In genomic region chr16:20900299-20901067, GRCh38 we compare ENCODE assay signal across 8 cellular contexts. TPM values are rescaled to one million over a fixed set of nuclear protein-coding genes. Genes with fewer than 3 reads are reported as not detected.
DNase-seq lines count a peak whose midpoint lies in the region; ATAC-seq, FAIRE-seq and TF ChIP-seq lines count a peak whose summit lies in the region.

Gene DCUN1D3 (minus strand): TSS chr16:20900358. CDS start chr16:20862538, 37,820 bp downstream.
Gene LYRM1 (plus strand): TSS chr16:20900771. CDS start chr16:20915556, 14,785 bp downstream.

- H4K20me1 ChIP-seq in BLaER1 (peaks cover 8% of the 10 kb centered on the region; the same call in 1 of the 2 replicates), HepG2 (ENCODE audit: insufficient read depth, low read length) (peaks cover 9% of the 10 kb centered on the region; the same call in 1 of the 2 replicates)

- POLR2A ChIA-PET in HepG2 (lab: Yijun Ruan, JAX): interaction anchor here (0.7 to 3.4 kb wide), 21 partner anchors 9 to 1469 kb away, joined by 3 to 20 read pairs (median 6); partner anchors contain the start of genes ERI2 and REXO5

- H3K4me1 ChIP-seq in BLaER1 (peaks cover 61% of the 10 kb centered on the region), HepG2 (ENCODE audit: insufficient read depth, low read length) (peaks cover 76% of the 10 kb centered on the region)

- TF ChIP-seq CTCF in HepG2 (CRISPR knock-in tag; IDR thresholded peaks at IDR 0.05): peak; percentile 14

- intact Hi-C loops in HepG2 (cut with micrococcal nuclease; ENCODE audit: unreplicated experiment): no loop called here

- peaks cover 76% of the 10 kb centered on the region for H3K79me2 ChIP-seq in HepG2 (ENCODE audit: insufficient read depth, low read length)

- WGBS in HepG2 (ENCODE audit: low lambda C conversion rate): under 1% methylated on average over 62 of the region's 62 CpGs

- in situ Hi-C loops in HepG2 (cut with HindIII; ENCODE audit: extremely low pct_ligation_motif_present, low pct_unique_long_range_greater_than_20kb): no loop called here

- H3K27me3 ChIP-seq in BLaER1 (no peaks in the 10 kb centered on the region), HepG2 (ENCODE audit: control insufficient read depth in 1 of 2, insufficient read depth in 2 of 2, low read length in 2 of 2) (no peaks in the 10 kb centered on the region; a peak in 1 of 5 replicates)

- ATAC-seq in GM19351 (IDR thresholded peaks at IDR 0.05; ENCODE audit: unreplicated experiment) (peak; percentile 68), HG03521 (IDR thresholded peaks at IDR 0.05; ENCODE audit: unreplicated experiment) (peak; percentile 68), HepG2 (peak; percentile 92)

- peak within 1 kb of the TSS; percentile 96 for H3K9ac ChIP-seq in BLaER1
- H3K9ac ChIP-seq in HepG2 (ENCODE audit: insufficient read depth, low read depth, low read length): peak within 1 kb of the TSS; percentile 95

- H3K36me3 ChIP-seq in BLaER1: peaks cover 21% of the 10 kb centered on the region
- H3K36me3 ChIP-seq in HepG2 (replicated peaks in 1 of 2; ENCODE audit: control insufficient read depth in 1 of 2, insufficient read depth in 2 of 2, low read length in 2 of 2): peaks cover 3 to 17% of the 10 kb centered on the region in 2 experiments

- FAIRE-seq in HepG2 (lab: Jason Lieb, UNC): peak; percentile 73

- peak; percentile 40 for TF ChIP-seq RAD21 in HepG2 (CRISPR knock-in tag; IDR thresholded peaks at IDR 0.05)

- TF ChIP-seq EP300 in HepG2 (IDR thresholded peaks at IDR 0.05; ENCODE audit: low read depth in 2 of 2, low read length in 2 of 2) (peak; percentile 48 to 69; a peak in 3 of 4 replicates), HepG2 (CRISPR knock-in tag; IDR thresholded peaks at IDR 0.05; ENCODE audit: borderline replicate concordance) (no peak)

- H3K4me3 ChIP-seq in BLaER1 (peak within 1 kb of the TSS; percentile 88), HepG2 (replicated peaks in 1 of 3; ENCODE audit: insufficient read depth in 1 of 3, low read depth in 2 of 3, low read length in 3 of 3) (peak within 1 kb of the TSS; percentile 83 to 95 (median 87))

- DNase-seq in NCI-H774 (lab: John Stamatoyannopoulos, UW) (peak; percentile 93), dermis microvascular lymphatic vessel endothelial cell (ENCODE audit: low read depth in 2 of 2) (peak; percentile 97 to 99), HepG2 (ENCODE audit: low spot score) (peak; percentile 99)
- peak; percentile 85 to 89 for DNase-seq in activated CD4-positive, alpha-beta T cell treated with anti-CD3 and anti-CD28 coated beads, Interleukin-2, amount 50 U/mL, for 4 hours
- peak; percentile 87 for DNase-seq in stimulated activated CD4-positive, alpha-beta T cell treated with anti-CD3 and anti-CD28 coated beads, Interleukin-4, amount 100 ng/mL, for 1 hour

- CTCF ChIA-PET in HepG2 (lab: Yijun Ruan, JAX; ENCODE audit: low intra/inter-chr PET ratio, low total read pairs): no interaction called here

- H3K27ac ChIP-seq in BLaER1: peak within 1 kb of the TSS; percentile 97
- H3K27ac ChIP-seq in HepG2 (ENCODE audit: extremely low read length, insufficient read depth, low read length): peak within 1 kb of the TSS; percentile 94

- H3K4me2 ChIP-seq in BLaER1: peak within 1 kb of the TSS; percentile 91
- H3K4me2 ChIP-seq in HepG2 (ENCODE audit: low read depth, low read length): peak within 1 kb of the TSS; percentile 93

- BruUV-seq in HepG2 (replicated peaks; lab: Mats Ljungman, UMichigan): no TSS peak

- H3K9me3 ChIP-seq in BLaER1 (no peaks in the 10 kb centered on the region), HepG2 (ENCODE audit: low read length) (no peaks in the 10 kb centered on the region)

- TF ChIP-seq POLR2A in HepG2 (IDR thresholded peaks at IDR 0.05; ENCODE audit: insufficient read depth in 1 of 2, low read depth in 2 of 2, low read length in 2 of 2): peak; percentile 70 to 88; a peak in 3 of 4 replicates

- peak within 1 kb of the TSS; percentile 91 for H2AFZ ChIP-seq in HepG2 (ENCODE audit: low read length)

TF ChIP-seq in HepG2, 621 proteins besides CTCF, POLR2A, EP300 and RAD21 (continues in another document):
- TF ChIP-seq TBP (CRISPR knock-in tag; IDR thresholded peaks at IDR 0.05) (no peak), ETV6 (CRISPR knock-in tag; conservative IDR thresholded peaks at IDR 0.05) (peak; percentile 60), ZNF577 (CRISPR knock-in tag; IDR thresholded peaks at IDR 0.05; ENCODE audit: borderline replicate concordance, low read depth) (no peak), PAX8 (CRISPR knock-in tag; IDR thresholded peaks at IDR 0.05; ENCODE audit: borderline replicate concordance) (peak; percentile 95; the same call in 1 of the 2 replicates), REPIN1 (CRISPR knock-in tag; IDR thresholded peaks at IDR 0.05; ENCODE audit: borderline replicate concordance, low read depth) (peak; percentile 80), HIVEP1 (CRISPR knock-in tag; IDR thresholded peaks at IDR 0.05) (peak; percentile 97), ZNF33A (CRISPR knock-in tag; IDR thresholded peaks at IDR 0.05; ENCODE audit: borderline replicate concordance) (no peak), SP140L (CRISPR knock-in tag; IDR thresholded peaks at IDR 0.05; ENCODE audit: borderline replicate concordance) (peak; percentile 52; the same call in 1 of the 2 replicates), ZNF326 (CRISPR knock-in tag; IDR thresholded peaks at IDR 0.05; ENCODE audit: borderline replicate concordance) (peak; percentile 44; the same call in 1 of the 2 replicates), BCL6 (CRISPR knock-in tag; IDR thresholded peaks at IDR 0.05) (no peak), ARNT2 (CRISPR knock-in tag; IDR thresholded peaks at IDR 0.05; ENCODE audit: low read depth) (peak; percentile 68; the same call in 1 of the 2 replicates), NFE2L2 (IDR thresholded peaks at IDR 0.05; ENCODE audit: low read length) (no peak)
- TF ChIP-seq, protein P1, sequence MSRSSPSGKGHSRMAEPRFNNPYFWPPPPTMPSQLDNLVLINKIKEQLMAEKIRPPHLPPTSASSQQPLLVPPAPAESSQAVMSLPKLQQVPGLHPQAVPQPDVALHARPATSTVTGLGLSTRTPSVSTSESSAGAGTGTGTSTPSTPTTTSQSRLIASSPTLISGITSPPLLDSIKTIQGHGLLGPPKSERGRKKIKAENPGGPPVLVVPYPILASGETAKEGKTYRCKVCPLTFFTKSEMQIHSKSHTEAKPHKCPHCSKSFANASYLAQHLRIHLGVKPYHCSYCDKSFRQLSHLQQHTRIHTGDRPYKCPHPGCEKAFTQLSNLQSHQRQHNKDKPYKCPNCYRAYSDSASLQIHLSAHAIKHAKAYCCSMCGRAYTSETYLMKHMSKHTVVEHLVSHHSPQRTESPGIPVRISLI (CRISPR knock-in tag; IDR thresholded peaks at IDR 0.05; ENCODE audit: borderline replicate concordance): peak; percentile 100

RNA-seq across cellular contexts. Expression of gene DCUN1D3, which starts in this region (rescaled TPM):
- 15.5 and 21.5 TPM in 2 replicates for total RNA-seq in dermis microvascular lymphatic vessel endothelial cell
- total RNA-seq in HepG2 (2016; rRNA removed; fragmentation: Illumina TruSeq; extraction: Trizol): 19.3 and 26.1 TPM in 2 replicates
- 5.0 and 5.9 TPM in 2 replicates for total RNA-seq in HepG2 (2016; cell fraction: cytosol; rRNA removed; fragmentation: Illumina TruSeq; extraction: Trizol; ENCODE audit: low read depth)
- total RNA-seq in HepG2 (2016; cell fraction: insoluble cytoplasmic fraction; rRNA removed; fragmentation: Illumina TruSeq; extraction: Trizol): 19.9 and 24.5 TPM in 2 replicates
- 16.0 and 17.0 TPM in 2 replicates for total RNA-seq in HepG2 (2016; cell fraction: membrane; rRNA removed; fragmentation: Illumina TruSeq; extraction: Trizol)
- total RNA-seq in HepG2 (2016; cell fraction: nucleus; rRNA removed; fragmentation: Illumina TruSeq; extraction: Trizol): 14.7 and 15.1 TPM in 2 replicates
- polyA plus RNA-seq in HepG2 (2011; rRNA removed): 5.0 and 6.3 TPM in 2 replicates
- 3.9 and 4.7 TPM in 2 replicates for polyA plus RNA-seq in HepG2 (2011; cell fraction: cytosol; rRNA removed)
- polyA plus RNA-seq in HepG2 (2011; cell fraction: nucleus; rRNA removed): 12.3 and 12.9 TPM in 2 replicates
- 5.8 and 5.9 TPM in 2 replicates for polyA plus RNA-seq in HepG2 (2012)
- 0.90 and 1.3 TPM in 2 replicates for polyA plus RNA-seq in HepG2 (2016; cell fraction: cytosol; fragmentation: Illumina TruSeq; extraction: Trizol; ENCODE audit: low read depth)
- polyA plus RNA-seq in HepG2 (2016; cell fraction: insoluble cytoplasmic fraction; fragmentation: Illumina TruSeq; extraction: Trizol; ENCODE audit: low read depth): 10.0 and 11.9 TPM in 2 replicates
- 4.5 and 5.0 TPM in 2 replicates for polyA plus RNA-seq in HepG2 (2016; cell fraction: membrane; fragmentation: Illumina TruSeq; extraction: Trizol; ENCODE audit: low read depth)
- 19.3 and 20.7 TPM in 2 replicates for polyA plus RNA-seq in HepG2 (2016; cell fraction: nucleus; fragmentation: Illumina TruSeq; extraction: Trizol; ENCODE audit: insufficient read depth, low read depth)
- polyA minus RNA-seq in HepG2 (2011; rRNA and poly(A)+ RNA removed; ENCODE audit: low replicate concordance): 4.9 and 13.7 TPM in 2 replicates
- 9.6 and 11.5 TPM in 2 replicates for polyA minus RNA-seq in HepG2 (2011; cell fraction: cytosol; rRNA and poly(A)+ RNA removed)
- 39.1 and 40.5 TPM in 2 replicates for polyA minus RNA-seq in HepG2 (2011; cell fraction: nucleus; rRNA and poly(A)+ RNA removed)

RNA-seq across cellular contexts. Expression of gene LYRM1, which starts in this region (rescaled TPM):
- 33.5 and 41.0 TPM in 2 replicates for total RNA-seq in dermis microvascular lymphatic vessel endothelial cell
- 82.6 and 106 TPM in 2 replicates for total RNA-seq in HepG2 (2016; rRNA removed; fragmentation: Illumina TruSeq; extraction: Trizol)
- 95.5 and 110 TPM in 2 replicates for total RNA-seq in HepG2 (2016; cell fraction: cytosol; rRNA removed; fragmentation: Illumina TruSeq; extraction: Trizol; ENCODE audit: low read depth)
- 87.8 and 105 TPM in 2 replicates for total RNA-seq in HepG2 (2016; cell fraction: insoluble cytoplasmic fraction; rRNA removed; fragmentation: Illumina TruSeq; extraction: Trizol)
- 174 and 185 TPM in 2 replicates for total RNA-seq in HepG2 (2016; cell fraction: membrane; rRNA removed; fragmentation: Illumina TruSeq; extraction: Trizol)
- 39.6 and 43.2 TPM in 2 replicates for total RNA-seq in HepG2 (2016; cell fraction: nucleus; rRNA removed; fragmentation: Illumina TruSeq; extraction: Trizol)
- 46.1 and 59.2 TPM in 2 replicates for polyA plus RNA-seq in HepG2 (2011; rRNA removed)
- polyA plus RNA-seq in HepG2 (2011; cell fraction: cytosol; rRNA removed): 37.9 and 54.1 TPM in 2 replicates
- polyA plus RNA-seq in HepG2 (2011; cell fraction: nucleus; rRNA removed): 18.8 and 19.1 TPM in 2 replicates
- 51.6 and 58.6 TPM in 2 replicates for polyA plus RNA-seq in HepG2 (2012)
- 162 and 195 TPM in 2 replicates for polyA plus RNA-seq in HepG2 (2016; cell fraction: cytosol; fragmentation: Illumina TruSeq; extraction: Trizol; ENCODE audit: low read depth)
- polyA plus RNA-seq in HepG2 (2016; cell fraction: insoluble cytoplasmic fraction; fragmentation: Illumina TruSeq; extraction: Trizol; ENCODE audit: low read depth): 151 and 158 TPM in 2 replicates
- polyA plus RNA-seq in HepG2 (2016; cell fraction: membrane; fragmentation: Illumina TruSeq; extraction: Trizol; ENCODE audit: low read depth): 245 TPM in 2 replicates
- polyA plus RNA-seq in HepG2 (2016; cell fraction: nucleus; fragmentation: Illumina TruSeq; extraction: Trizol; ENCODE audit: insufficient read depth, low read depth): 81.9 and 88.0 TPM in 2 replicates
- 6.1 and 16.0 TPM in 2 replicates for polyA minus RNA-seq in HepG2 (2011; rRNA and poly(A)+ RNA removed; ENCODE audit: low replicate concordance)
- 23.7 and 24.1 TPM in 2 replicates for polyA minus RNA-seq in HepG2 (2011; cell fraction: cytosol; rRNA and poly(A)+ RNA removed)
- polyA minus RNA-seq in HepG2 (2011; cell fraction: nucleus; rRNA and poly(A)+ RNA removed): 16.4 and 21.4 TPM in 2 replicates

Comparison
In these comparisons a context has a peak if more than half of its experiments do, and no peak if none do; other contexts are left out.
1. Peak in every context shown above with its lines: DNase-seq, ATAC-seq, H3K4me3 ChIP-seq and H3K27ac ChIP-seq.